ENCODE assay signal across 32 cellular contexts in genomic region chr5:41827792-41828191, GRCh38.
"Had no signal": no experiment of that assay in that cellular context is flagged by ENCODE, and none has a peak within 500 bp of the region (broad histone marks: within the 10 kb centered on the region; RNA-seq: fewer than 3 reads in every experiment).

No MANE protein-coding gene starts in this region.

- H3K27ac Mint-ChIP-seq: activated B cell treated with CpG ODN at 0.5 μM for 24 hours; activated CD4-positive, alpha-beta memory T cell treated with anti-CD3 and anti-CD28 coated beads, Interleukin-2, amount 10 ng/mL, durations not matched to agents 7 days and 5 days; activated CD4-positive, alpha-beta T cell treated with anti-CD3 and anti-CD28 coated beads, Interleukin-2, amount 10 ng/mL, durations not matched to agents 7 days and 5 days; activated naive CD4-positive, alpha-beta T cell treated with anti-CD3 and anti-CD28 coated beads, Interleukin-2, amount 50 U/mL, for 24 hours; activated naive CD8-positive, alpha-beta T cell treated with anti-CD3 and anti-CD28 coated beads, Interleukin-2, amount 10 ng/mL, durations not matched to agents 7 days and 5 days; activated T-cell treated with anti-CD3 and anti-CD28 coated beads, Interleukin-2, amount 50 U/mL, for 24 hours; brain; T-cell; T-helper 1 cell treated with Interleukin-12 subunit alpha and Interleukin-12 subunit beta and Interleukin-4 antibody, amounts not matched to agents 30 μg/mL and 1 μg/mL, for 36 hours; T-helper 2 cell treated with Interferon-gamma antibody and Interleukin-4, amounts not matched to agents 5 μg/mL and 100 μg/mL, for 36 hours had no signal

- H3K27me3 ChIP-seq: ascending aorta, breast epithelium, cardiac muscle cell, colonic mucosa, esophagus squamous epithelium had no signal

- H3K9me3 ChIP-seq: ascending aorta, breast epithelium, colonic mucosa, esophagus squamous epithelium had no signal

- H3K27me3 Mint-ChIP-seq: activated B cell treated with CpG ODN at 0.5 μM for 24 hours; activated CD4-positive, alpha-beta memory T cell treated with anti-CD3 and anti-CD28 coated beads, Interleukin-2, amount 10 ng/mL, durations not matched to agents 7 days and 5 days; activated CD4-positive, alpha-beta T cell treated with anti-CD3 and anti-CD28 coated beads, Interleukin-2, amount 10 ng/mL, durations not matched to agents 7 days and 5 days; activated naive CD4-positive, alpha-beta T cell treated with anti-CD3 and anti-CD28 coated beads, Interleukin-2, amount 50 U/mL, for 24 hours; activated naive CD8-positive, alpha-beta T cell treated with anti-CD3 and anti-CD28 coated beads, Interleukin-2, amount 10 ng/mL, durations not matched to agents 7 days and 5 days; activated T-cell treated with anti-CD3 and anti-CD28 coated beads, Interleukin-2, amount 50 U/mL, for 24 hours; brain; T-cell had no signal

- H3K4me3 ChIP-seq: ascending aorta, breast epithelium, cardiac muscle cell, colonic mucosa, esophagus squamous epithelium had no signal

- DNase-seq: activated B cell treated with CpG ODN at 0.5 μM for 24 hours; activated CD4-positive, alpha-beta memory T cell treated with anti-CD3 and anti-CD28 coated beads, Interleukin-2, amount 10 ng/mL, durations not matched to agents 7 days and 5 days; activated CD4-positive, alpha-beta T cell treated with anti-CD3 and anti-CD28 coated beads, Interleukin-2, amount 10 ng/mL, durations not matched to agents 7 days and 5 days; activated CD4-positive, alpha-beta T cell treated with anti-CD3 and anti-CD28 coated beads, Interleukin-2, amount 50 U/mL, for 4 hours; activated CD8-positive, alpha-beta memory T cell treated with anti-CD3 and anti-CD28 coated beads, Interleukin-2, amount 50 U/mL, for 48 hours; activated effector memory CD4-positive, alpha-beta T cell treated with Interleukin-2 at 50 U/mL for 16 hours; activated gamma-delta T cell treated with Interleukin-2 at 50 U/mL for 16 hours; activated naive CD4-positive, alpha-beta T cell treated with Interleukin-2 at 50 U/mL for 16 hours; activated naive CD8-positive, alpha-beta T cell treated with anti-CD3 and anti-CD28 coated beads, Interleukin-2, amount 10 ng/mL, durations not matched to agents 7 days and 5 days; activated T-cell treated with anti-CD3 and anti-CD28 coated beads for 4 hours; activated T-cell treated with anti-CD3 and anti-CD28 coated beads, Interleukin-2, amount 50 U/mL, for 24 hours; activated T-cell treated with anti-CD3 and anti-CD28 coated beads, Interleukin-2, amount 50 U/mL, for 72 hours; central memory CD4-positive, alpha-beta T cell; cerebellar nuclear complex; colonic mucosa; effector CD8-positive, alpha-beta T cell; esophagus squamous epithelium; foreskin fibroblast; head of caudate nucleus; SW 1271; T-cell; T1000; WERI-Rb-1 had no signal

- H3K27ac ChIP-seq: ascending aorta, breast epithelium, cardiac muscle cell, colonic mucosa, epithelial cell of prostate, esophagus squamous epithelium, WERI-Rb-1 had no signal

- H3K4me3 Mint-ChIP-seq: activated B cell treated with CpG ODN at 0.5 μM for 24 hours; activated CD4-positive, alpha-beta memory T cell treated with anti-CD3 and anti-CD28 coated beads, Interleukin-2, amount 10 ng/mL, durations not matched to agents 7 days and 5 days; activated CD4-positive, alpha-beta T cell treated with anti-CD3 and anti-CD28 coated beads, Interleukin-2, amount 10 ng/mL, durations not matched to agents 7 days and 5 days; activated naive CD4-positive, alpha-beta T cell treated with anti-CD3 and anti-CD28 coated beads, Interleukin-2, amount 50 U/mL, for 24 hours; activated naive CD8-positive, alpha-beta T cell treated with anti-CD3 and anti-CD28 coated beads, Interleukin-2, amount 10 ng/mL, durations not matched to agents 7 days and 5 days; activated T-cell treated with anti-CD3 and anti-CD28 coated beads, Interleukin-2, amount 50 U/mL, for 24 hours; activated T-cell treated with anti-CD3 and anti-CD28 coated beads, Interleukin-2, amount 50 U/mL, for 72 hours; brain; T-cell; T-helper 1 cell treated with Interleukin-12 subunit alpha and Interleukin-12 subunit beta and Interleukin-4 antibody, amounts not matched to agents 30 μg/mL and 1 μg/mL, for 36 hours; T-helper 2 cell treated with Interferon-gamma antibody and Interleukin-4, amounts not matched to agents 5 μg/mL and 100 μg/mL, for 36 hours had no signal

- H3K9me3 Mint-ChIP-seq: activated B cell treated with CpG ODN at 0.5 μM for 24 hours; activated CD4-positive, alpha-beta memory T cell treated with anti-CD3 and anti-CD28 coated beads, Interleukin-2, amount 10 ng/mL, durations not matched to agents 7 days and 5 days; activated naive CD4-positive, alpha-beta T cell treated with anti-CD3 and anti-CD28 coated beads, Interleukin-2, amount 50 U/mL, for 24 hours; activated T-cell treated with anti-CD3 and anti-CD28 coated beads, Interleukin-2, amount 50 U/mL, for 24 hours; activated T-cell treated with anti-CD3 and anti-CD28 coated beads, Interleukin-2, amount 50 U/mL, for 72 hours; brain; T-cell; T-helper 2 cell treated with Interferon-gamma antibody and Interleukin-4, amounts not matched to agents 5 μg/mL and 100 μg/mL, for 36 hours had no signal

- ATAC-seq: activated CD4-positive, CD25-positive, alpha-beta regulatory T cell treated with anti-CD3 and anti-CD28 coated beads, Interleukin-2, amount 50 U/mL, for 24 hours; activated T-cell treated with anti-CD3 and anti-CD28 coated beads, Interleukin-2, amount 50 U/mL, for 72 hours; T-cell had no signal

- H3K36me3 ChIP-seq: breast epithelium, cardiac muscle cell, colonic mucosa had no signal

- H3K4me1 ChIP-seq: breast epithelium, colonic mucosa, esophagus squamous epithelium had no signal

- H3K4me1 Mint-ChIP-seq: activated B cell treated with CpG ODN at 0.5 μM for 24 hours had no signal
